Comparison of ENCODE assay signal across 9 cellular contexts in the genomic region with DNA sequence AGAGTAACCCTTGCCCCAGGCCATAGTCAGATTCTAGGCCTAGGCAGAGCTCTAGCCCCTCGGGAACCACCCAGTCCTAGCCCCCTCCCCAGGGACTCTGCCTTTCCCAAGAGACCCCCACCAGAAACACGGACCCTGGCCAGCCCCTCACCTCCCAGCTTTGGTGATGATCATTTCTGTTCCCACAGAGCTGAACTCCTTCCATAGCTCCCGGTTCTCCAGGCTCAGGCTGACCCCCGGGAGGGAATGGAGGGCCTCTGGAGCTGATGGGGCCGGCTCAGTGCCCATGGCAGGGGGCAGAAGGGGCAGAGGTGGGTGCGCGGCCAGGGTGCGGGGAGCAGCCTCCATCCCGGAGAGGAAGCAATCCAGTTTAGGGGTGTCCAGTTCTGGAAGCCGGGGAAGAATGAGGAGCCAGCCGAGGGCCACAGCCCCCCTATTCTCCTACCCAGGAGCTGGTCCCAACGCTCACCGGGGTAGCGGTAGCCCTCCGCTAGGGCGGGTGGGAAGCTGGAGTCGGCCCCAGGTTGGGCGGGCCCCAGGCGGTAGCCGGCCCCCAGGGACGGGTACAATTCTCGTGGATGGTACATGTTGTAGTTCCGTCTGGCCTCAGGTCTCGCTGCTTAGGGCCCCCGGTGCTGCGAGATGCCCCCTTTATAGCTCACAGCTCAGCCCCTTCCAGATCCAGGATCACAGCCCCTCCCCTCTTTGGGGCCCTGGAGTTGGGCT. TPM values are rescaled to one million over a fixed set of nuclear protein-coding genes. Genes with fewer than 3 reads are reported as not detected.
DNase-seq lines count a peak whose midpoint lies in the region; TF ChIP-seq lines count a peak whose summit lies in the region.
"Had no signal": no experiment of that assay in that cellular context is flagged by ENCODE, and none has a peak within 500 bp of the region (broad histone marks: within the 10 kb centered on the region; RNA-seq: fewer than 3 reads in every experiment).

No MANE protein-coding gene starts in this region.

- H3F3A ChIP-seq in PC-9 (ENCODE audit: insufficient read depth, low read depth), result peaks cover 64% of the 10 kb centered on the region

- TF ChIP-seq POLR2A in esophagus muscularis mucosa (IDR thresholded peaks at IDR 0.05; ENCODE audit: low read depth), result no peak

- H2BK5ac ChIP-seq in trophoblast cell (ENCODE audit: low read depth, low read length, poor library complexity), result peak overlapping the region; percentile 48

- peak overlapping the region; percentile 72 for H4K8ac ChIP-seq in trophoblast cell (ENCODE audit: low read depth, low read length)

- no peak for TF ChIP-seq EP300 in esophagus muscularis mucosa (IDR thresholded peaks at IDR 0.05)

- H2AFZ ChIP-seq in PC-9 (peak overlapping the region; percentile 73), trophoblast cell (ENCODE audit: insufficient read depth, low read length, poor library complexity) (no peak overlapping the region)

- H3K79me1 ChIP-seq in trophoblast cell (ENCODE audit: low read length), result peaks cover 28% of the 10 kb centered on the region

- H3K79me2 ChIP-seq in PC-9 (ENCODE audit: low read depth) (0 out of 2 replicates have a peak, but pooled peaks cover 7% of the 10 kb centered on the region), trophoblast cell (ENCODE audit: control insufficient read depth, insufficient read depth, low read length, poor library complexity) (peaks cover 10% of the 10 kb centered on the region)

- H3K4me2 ChIP-seq in PC-9 (peak overlapping the region; percentile 98), trophoblast cell (ENCODE audit: low read length) (peak overlapping the region; percentile 71)

- peak overlapping the region; percentile 53 to 90 (median 80) for H3K27ac Mint-ChIP-seq in CD8-positive, alpha-beta memory T cell

- no peaks in the 10 kb centered on the region for H3K9me2 ChIP-seq in PC-9 (ENCODE audit: insufficient read depth)

- H3K4me3 ChIP-seq in CD8-positive, alpha-beta memory T cell (ENCODE audit: low read length), result no peak overlapping the region
- H3K4me3 ChIP-seq in PC-9, result peak overlapping the region; percentile 61; the same call in 1 of the 2 replicates
- H3K4me3 ChIP-seq in esophagus muscularis mucosa, result peak overlapping the region; percentile 56 to 62 (median 60)
- no peak overlapping the region for H3K4me3 ChIP-seq in trophoblast cell (ENCODE audit: low read depth, low read length)

- peaks cover 12% of the 10 kb centered on the region for H3K36me3 ChIP-seq in CD8-positive, alpha-beta memory T cell (ENCODE audit: insufficient read depth, low read length)
- H3K36me3 ChIP-seq in PC-9 (ENCODE audit: low read depth), result no peaks in the 10 kb centered on the region; the same call in 1 of the 2 replicates
- peaks cover 0 to 22% (median 20%) of the 10 kb centered on the region in 4 donors for H3K36me3 ChIP-seq in esophagus muscularis mucosa
- H3K36me3 ChIP-seq in trophoblast cell (ENCODE audit: control insufficient read depth in 1 of 2, insufficient read depth in 2 of 2, low read length in 2 of 2), result peaks cover 6 to 10% of the 10 kb centered on the region in 2 experiments

- H3K14ac ChIP-seq in trophoblast cell (ENCODE audit: low read length), result peak overlapping the region; percentile 43

- BruUV-seq in PC-9 (replicated peaks; lab: Mats Ljungman, UMichigan), result no TSS peak

- peak overlapping the region; percentile 89 for H2BK12ac ChIP-seq in trophoblast cell (ENCODE audit: low read length)

- 50% methylated on average over 13 of the region's 26 CpGs for WGBS in esophagus muscularis mucosa
- WGBS in trophoblast cell (ENCODE audit: extremely low coverage, insufficient coverage, insufficient read length), result no CpG with 5 or more reads among the region's 26 CpGs

- H2BK120ac ChIP-seq in trophoblast cell (ENCODE audit: insufficient read depth, low read length, poor library complexity), result peak overlapping the region; percentile 40

- intact Hi-C loops in PC-9 (cut with micrococcal nuclease; ENCODE audit: unreplicated experiment) (loop anchor here (2.0 to 10.0 kb wide), 7 partner anchors 14 to 564 kb away; a partner anchor contains a TSS), esophagus muscularis mucosa (cut with DNase I) (loop anchor here (10.0 kb wide), 1 partner anchor 314 kb away; a partner anchor contains a TSS)

- H3K9ac ChIP-seq in trophoblast cell (ENCODE audit: low read length), result no peak overlapping the region

- TF ChIP-seq CTCF in PC-9 (conservative IDR thresholded peaks at IDR 0.05), result no peak
- TF ChIP-seq CTCF in esophagus muscularis mucosa (IDR thresholded peaks at IDR 0.05), result no peak

- H3K4me1 Mint-ChIP-seq in CD8-positive, alpha-beta memory T cell, result peaks cover 36 to 45% (median 36%) of the 10 kb centered on the region in 3 donors

- H3K4me1 ChIP-seq in CD8-positive, alpha-beta memory T cell (ENCODE audit: insufficient read depth, low read length), result peaks cover 59% of the 10 kb centered on the region
- peaks cover 52% of the 10 kb centered on the region for H3K4me1 ChIP-seq in PC-9 (replicated peaks; ENCODE audit: insufficient read depth)
- H3K4me1 ChIP-seq in esophagus muscularis mucosa, result peaks cover 36 to 57% (median 53%) of the 10 kb centered on the region in 4 donors
- peaks cover 30 to 40% of the 10 kb centered on the region in 2 experiments for H3K4me1 ChIP-seq in trophoblast cell (ENCODE audit: control insufficient read depth in 1 of 2, insufficient read depth in 2 of 2, low read length in 2 of 2)

- no peaks in the 10 kb centered on the region for H3K27me3 Mint-ChIP-seq in CD8-positive, alpha-beta memory T cell

- CTCF ChIA-PET in CD8-positive, alpha-beta memory T cell (lab: Charles Lee), result interaction anchor here (0.8 to 7.1 kb wide), 26 partner anchors 8 to 569 kb away, joined by 3 to 41 read pairs (median 5); a partner anchor contains a TSS
- CTCF ChIA-PET in PC-9 (lab: Charles Lee), result interaction anchor here (1.0 to 1.9 kb wide), 3 partner anchors 21 to 339 kb away, joined by 5 to 9 read pairs (median 8); a partner anchor contains a TSS

- H3K9me3 Mint-ChIP-seq in CD8-positive, alpha-beta memory T cell, result no peaks in the 10 kb centered on the region

- POLR2A ChIA-PET in CD8-positive, alpha-beta memory T cell (lab: Charles Lee), result interaction anchor here (0.7 to 7.8 kb wide), 6 partner anchors 10 to 94 kb away, joined by 3 to 89 read pairs (median 7); a partner anchor contains a TSS
- POLR2A ChIA-PET in PC-9 (lab: Charles Lee; ENCODE audit: unreplicated experiment), result interaction anchor here (0.6 to 1.2 kb wide), 5 partner anchors 12 to 568 kb away, joined by 3 to 7 read pairs (median 5); a partner anchor contains a TSS

- H3K9me3 ChIP-seq in CD8-positive, alpha-beta memory T cell (ENCODE audit: low read length), result no peaks in the 10 kb centered on the region
- H3K9me3 ChIP-seq in PC-9 (ENCODE audit: insufficient read depth, low read depth) (no peaks in the 10 kb centered on the region), esophagus muscularis mucosa (no peaks in the 10 kb centered on the region), trophoblast cell (ENCODE audit: insufficient read depth, low read depth, low read length) (peaks cover 4% of the 10 kb centered on the region)

- H3K27me3 ChIP-seq in CD8-positive, alpha-beta memory T cell (ENCODE audit: insufficient read depth, low read length, poor library complexity, severe bottlenecking), result no peaks in the 10 kb centered on the region
- H3K27me3 ChIP-seq in PC-9 (ENCODE audit: insufficient read depth, low read depth) (no peaks in the 10 kb centered on the region), esophagus muscularis mucosa (no peaks in the 10 kb centered on the region), trophoblast cell (ENCODE audit: insufficient read depth, low read length) (no peaks in the 10 kb centered on the region)

- H3K18ac ChIP-seq in trophoblast cell (ENCODE audit: low read length), result peak overlapping the region; percentile 31

- no peaks in the 10 kb centered on the region for H4K20me1 ChIP-seq in PC-9 (ENCODE audit: insufficient read depth)

- H4K91ac ChIP-seq in trophoblast cell (ENCODE audit: low read depth, low read length), result peak overlapping the region; percentile 92

- DNase-seq in CD8-positive, alpha-beta memory T cell, result no peak
- DNase-seq in PC-9 (no peak), esophagus muscularis mucosa (ENCODE audit: extremely low spot score) (no peak), trophoblast cell (no peak), activated gamma-delta T cell treated with Interleukin-2 at 50 U/mL for 16 hours (no peak), nucleus accumbens (lab: John Stamatoyannopoulos, UW) (no peak), COLO668 (lab: John Stamatoyannopoulos, UW; ENCODE audit: unreplicated experiment) (no peak), occipital lobe (lab: John Stamatoyannopoulos, UW) (no peak)
- DNase-seq: NCI-H1105 treated with DMSO at 0.1 percent for 48 hours had no signal

- H2AK5ac ChIP-seq in trophoblast cell (ENCODE audit: low read length), result peak overlapping the region; percentile 47

- peak overlapping the region; percentile 5 for H3K4ac ChIP-seq in trophoblast cell (ENCODE audit: low read depth, low read length)

- no peak overlapping the region for H3K27ac ChIP-seq in CD8-positive, alpha-beta memory T cell (ENCODE audit: low read depth, low read length)
- H3K27ac ChIP-seq in PC-9, result peak overlapping the region; percentile 87
- peak overlapping the region; percentile 80 to 97 (median 94) for H3K27ac ChIP-seq in esophagus muscularis mucosa (replicated peaks in 1 of 4)
- peak overlapping the region; percentile 86 for H3K27ac ChIP-seq in trophoblast cell (ENCODE audit: low read depth, low read length)

- peak overlapping the region; percentile 31 for H4K12ac ChIP-seq in trophoblast cell (ENCODE audit: low read depth, low read length)

- peaks cover 7 to 36% (median 8%) of the 10 kb centered on the region in 3 donors for H3K36me3 Mint-ChIP-seq in CD8-positive, alpha-beta memory T cell

- no peak overlapping the region for H3K23ac ChIP-seq in trophoblast cell (ENCODE audit: low read length)

- peak overlapping the region; percentile 49 to 82 (median 62) for H3K4me3 Mint-ChIP-seq in CD8-positive, alpha-beta memory T cell

RNA-seq across cellular contexts. Expression of a gene that starts 1.0 kb away (rescaled TPM):
- total RNA-seq in CD8-positive, alpha-beta memory T cell, result under 1 TPM; 0.71 to 0.83 TPM
- polyA plus RNA-seq in CD8-positive, alpha-beta memory T cell, result not detected
- 8.3 and 9.6 TPM in 2 replicates for total RNA-seq in PC-9 (2021)
- total RNA-seq in esophagus muscularis mucosa, result 1 to 10 TPM in 1 of 4 donors, under 1 TPM in 3; 0.42 to 1.3 (median 0.67) TPM
- 0.74 and 0.90 TPM in 2 replicates for polyA plus RNA-seq in trophoblast cell (2013)
- 0.16 TPM for total RNA-seq in occipital lobe

RNA-seq across cellular contexts. Expression of a gene that starts 5.2 kb away (rescaled TPM):
- 10 to 100 TPM; 32.6 to 36.1 TPM for total RNA-seq in CD8-positive, alpha-beta memory T cell
- polyA plus RNA-seq in CD8-positive, alpha-beta memory T cell, result 326 TPM
- total RNA-seq in PC-9 (2021) (95.4 and 129 TPM in 2 replicates), esophagus muscularis mucosa (100 to 1,000 TPM in 3 of 4 donors, 10 to 100 TPM in 1; 72.7 to 222 (median 154) TPM), occipital lobe (21.1 TPM)
- 47.2 and 47.3 TPM in 2 replicates for polyA plus RNA-seq in trophoblast cell (2013)

RNA-seq across cellular contexts. Expression of a gene that starts 15.0 kb away (rescaled TPM):
- total RNA-seq in CD8-positive, alpha-beta memory T cell, result 100 to 1,000 TPM; 137 to 149 TPM
- 201 TPM for polyA plus RNA-seq in CD8-positive, alpha-beta memory T cell
- total RNA-seq in PC-9 (2021), result 246 and 268 TPM in 2 replicates
- total RNA-seq in esophagus muscularis mucosa, result 10 to 100 TPM; 43.6 to 61.3 (median 51.5) TPM
- polyA plus RNA-seq in trophoblast cell (2013), result 118 and 119 TPM in 2 replicates
- 81.4 TPM for total RNA-seq in occipital lobe

RNA-seq across cellular contexts. Expression of a gene that starts 22.6 kb away (rescaled TPM):
- total RNA-seq in CD8-positive, alpha-beta memory T cell, result 1 to 10 TPM; 4.7 to 5.3 TPM
- polyA plus RNA-seq in CD8-positive, alpha-beta memory T cell, result not detected
- total RNA-seq in PC-9 (2021), result 27.5 and 32.1 TPM in 2 replicates
- 1 to 10 TPM in 3 of 4 donors, under 1 TPM in 1; 0.66 to 3.7 (median 2.2) TPM for total RNA-seq in esophagus muscularis mucosa
- polyA plus RNA-seq in trophoblast cell (2013), result 3.2 and 3.5 TPM in 2 replicates
- total RNA-seq in occipital lobe, result 0.47 TPM

RNA-seq across cellular contexts. Expression of a gene that starts 25.2 kb away (rescaled TPM):
- 1,000 to 10,000 TPM; 1,907 to 1,909 TPM for total RNA-seq in CD8-positive, alpha-beta memory T cell
- polyA plus RNA-seq in CD8-positive, alpha-beta memory T cell, result 1,157 TPM
- total RNA-seq in PC-9 (2021) (2,395 and 3,090 TPM in 2 replicates), esophagus muscularis mucosa (1,000 to 10,000 TPM; 1,300 to 1,765 (median 1,454) TPM), occipital lobe (57.4 TPM)
- polyA plus RNA-seq in trophoblast cell (2013), result 965 and 1,015 TPM in 2 replicates

Comparison
In these comparisons a context has a peak if more than half of its experiments do, and no peak if none do; other contexts are left out.
1. H3K4me3 ChIP-seq: peak in PC-9 (single experiment) and esophagus muscularis mucosa (4 of 4); none in CD8-positive, alpha-beta memory T cell (single experiment) and trophoblast cell (single experiment).